8 cellular contexts compared by ENCODE assay signal in genomic region chr12:32671930-32672785, GRCh38. TPM values are rescaled to one million over a fixed set of nuclear protein-coding genes. Genes with fewer than 3 reads are reported as not detected.
DNase-seq lines count a peak whose midpoint lies in the region; ATAC-seq lines count a peak whose summit lies in the region.

No MANE protein-coding gene starts in this region.

- DNase-seq in G401 (ENCODE audit: low spot score) (peak; percentile 96), NCI-H524 treated with DMSO at 0.1 percent for 48 hours (lab: John Stamatoyannopoulos, UW) (peak; percentile 48), astrocyte of the hippocampus (ENCODE audit: low read depth, low spot score) (peak; percentile 77), iPS DF 19.7 (ENCODE audit: low read depth, low spot score) (peak; percentile 45), stromal cell of bone marrow (ENCODE audit: low read depth) (peak; percentile 50)

- in situ Hi-C loops in G401 (cut with HindIII; ENCODE audit: low sequenced_read_pairs) = no loop called here

- peak; percentile 58 for ATAC-seq in HG03432 (IDR thresholded peaks at IDR 0.05; ENCODE audit: unreplicated experiment)
- ATAC-seq in HG03571 (IDR thresholded peaks at IDR 0.05; ENCODE audit: unreplicated experiment) = no peak
- ATAC-seq in GM21367 (IDR thresholded peaks at IDR 0.05; ENCODE audit: unreplicated experiment) = no peak

RNA-seq across cellular contexts. Expression of gene DNM1L, which starts 6.9 kb away (rescaled TPM):
- 49.3 and 59.4 TPM in 2 replicates for total RNA-seq in G401 (2014; rRNA removed; shearing (Covaris generic))

Comparison
In these comparisons a context has a peak if more than half of its experiments do, and no peak if none do; other contexts are left out.
1. DNase-seq: peak in every context shown above with its lines; median percentile 96 in G401; 77 in astrocyte of the hippocampus; 50 in stromal cell of bone marrow; 48 in NCI-H524 treated with DMSO at 0.1 percent for 48 hours; 45 in iPS DF 19.7.